Comparison of ENCODE assay signal across 7 cellular contexts in the genomic region with DNA sequence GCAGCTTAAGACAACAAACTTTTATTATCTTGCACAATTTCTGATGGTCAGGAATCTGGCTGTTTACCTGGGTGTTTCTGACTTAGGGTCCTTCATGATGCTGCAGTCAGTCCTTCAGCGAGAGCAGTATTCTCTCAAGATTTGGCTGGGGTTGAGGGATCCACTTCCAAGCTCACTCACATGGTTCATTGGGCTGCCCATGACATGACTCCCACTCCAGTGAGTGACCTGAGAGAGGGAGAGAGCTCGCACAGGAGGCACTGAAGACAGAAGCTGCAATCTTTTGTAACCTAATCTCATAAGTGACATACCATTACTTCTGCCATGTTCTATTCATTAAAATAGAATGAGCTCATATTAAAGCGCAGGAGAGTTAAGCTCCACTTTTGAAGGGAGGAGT.
"Had no signal": no experiment of that assay in that cellular context is flagged by ENCODE, and none has a peak within 500 bp of the region (broad histone marks: within the 10 kb centered on the region; RNA-seq: fewer than 3 reads in every experiment).

No MANE protein-coding gene starts in this region.

- H3K4me3 Mint-ChIP-seq: H9, IgD-negative memory B cell had no signal

- H3K9me3 Mint-ChIP-seq: H9, IgD-negative memory B cell had no signal

- H3K27ac ChIP-seq: GM23248, HL-60 had no signal

- DNase-seq: GM23248, H9, HCEC 1CT, KBM-7 had no signal

- H3K27me3 Mint-ChIP-seq: IgD-negative memory B cell had no signal

- H3K27ac Mint-ChIP-seq: H9 had no signal

- H3K4me3 ChIP-seq: GM23248 had no signal

- H3K9ac ChIP-seq: GM23248 had no signal

- ATAC-seq: HepG2 had no signal

- H2AFZ ChIP-seq: GM23248 had no signal
